8 cellular contexts compared by ENCODE assay signal in the genomic region with DNA sequence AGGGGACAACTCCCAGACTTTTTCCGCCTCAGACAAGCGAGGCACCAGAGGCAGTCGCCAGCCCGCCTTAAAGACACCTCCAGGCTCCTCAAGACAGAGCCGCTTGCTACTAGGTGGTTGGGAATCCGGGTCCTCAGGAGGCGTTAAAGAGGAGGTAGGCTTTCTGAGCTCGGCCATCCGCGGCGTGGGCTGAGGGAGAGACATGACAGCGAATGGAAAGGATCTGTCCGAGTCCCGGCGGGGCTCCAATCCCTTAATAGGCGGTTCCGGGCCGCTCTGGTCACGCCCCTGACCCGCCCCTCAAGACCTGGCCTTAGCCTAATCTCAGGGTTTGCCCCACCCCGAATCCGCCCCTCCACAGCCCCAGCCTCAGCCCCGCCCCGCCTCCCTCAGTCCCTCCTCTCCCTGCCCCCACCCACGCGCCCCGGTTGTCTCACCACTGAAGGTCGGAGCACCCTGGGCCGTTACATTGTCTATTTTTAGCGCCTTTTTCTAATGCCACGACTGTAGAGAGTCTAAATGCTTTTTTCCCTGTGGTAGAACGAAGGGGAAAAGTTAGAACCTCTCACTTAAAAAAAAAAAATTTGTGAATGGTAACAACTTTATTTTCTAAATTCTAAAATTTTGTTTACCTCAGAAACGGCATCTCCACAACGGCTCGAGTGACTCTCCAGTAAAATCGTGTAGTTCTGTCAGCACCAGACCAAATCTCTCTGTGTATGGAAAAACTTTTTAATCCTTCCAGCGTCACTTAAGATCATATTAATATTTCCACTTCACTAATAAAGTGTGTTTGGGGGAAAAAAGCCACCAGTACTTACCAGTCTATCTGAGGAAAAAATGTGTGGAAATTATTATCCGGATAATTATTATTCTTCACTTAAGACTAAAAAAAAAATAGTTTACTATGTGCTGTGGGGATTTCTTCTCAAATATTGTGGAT.
DNase-seq lines count a peak whose midpoint lies in the region; ATAC-seq lines count a peak whose summit lies in the region.

Gene RAD51AP2, minus strand, starts transcription at position 229 of the 943 bp plus-strand sequence. Its CDS starts 25 bp downstream, at position 204.

- peak; percentile 74 for ATAC-seq in HG03108 (IDR thresholded peaks at IDR 0.05; ENCODE audit: unreplicated experiment)

- DNase-seq in D341Med (ENCODE audit: low spot score) (peak; percentile 40), GM19238 (ENCODE audit: insufficient read length, low spot score) (peak; percentile 32), NCI-H82 (lab: John Stamatoyannopoulos, UW) (peak; percentile 91), cerebellar cortex (ENCODE audit: low spot score) (peak; percentile 97), kidney glomerular epithelial cell (lab: John Stamatoyannopoulos, UW) (peak; percentile 78), NCI-H1694 (lab: John Stamatoyannopoulos, UW) (no peak)
- peak; percentile 5 for DNase-seq in stimulated activated CD4-positive, alpha-beta T cell treated with anti-CD3 and anti-CD28 coated beads, Interleukin-4, amount 100 ng/mL, for 24 hours
